In genomic region chr10:101611506-101611905, GRCh38 we compare ENCODE assay signal across 14 cellular contexts. TPM values are rescaled to one million over a fixed set of nuclear protein-coding genes. Genes with fewer than 3 reads are reported as not detected.
DNase-seq lines count a peak whose midpoint lies in the region; ATAC-seq, FAIRE-seq and TF ChIP-seq lines count a peak whose summit lies in the region.
"Had no signal": no experiment of that assay in that cellular context is flagged by ENCODE, and none has a peak within 500 bp of the region (broad histone marks: within the 10 kb centered on the region; RNA-seq: fewer than 3 reads in every experiment).

No MANE protein-coding gene starts in this region.

- CTCF ChIA-PET in RWPE1 (lab: Yijun Ruan, JAX): no interaction called here

- H3K4me3 ChIP-seq in fibroblast of mammary gland (ENCODE audit: control insufficient read depth, low read depth, low read length): no peak overlapping the region
- H3K4me3 ChIP-seq: spleen had no signal

- DNase-seq in cardiac septum (ENCODE audit: low spot score) (peak; percentile 57), Right ventricle myocardium superior (no peak), RWPE1 (ENCODE audit: low spot score) (no peak), fibroblast of mammary gland (ENCODE audit: low read depth) (peak; percentile 36), urothelium cell line (ENCODE audit: low spot score) (no peak), NCI-H748 treated with DMSO at 0.1 percent for 48 hours (lab: John Stamatoyannopoulos, UW) (no peak), SIG-M5 (lab: John Stamatoyannopoulos, UW) (no peak)
- DNase-seq: amniotic stem cell, natural killer cell, NCI-H1930, spleen had no signal

- peak overlapping the region; percentile 28 for H3K27ac ChIP-seq in RWPE1
- H3K27ac ChIP-seq: C4-2B had no signal

- POLR2A ChIA-PET in RWPE1 (lab: Yijun Ruan, JAX; ENCODE audit: low non-redundant PET): no interaction called here

- intact Hi-C loops in cardiac septum (cut with DNase I): no loop called here
- intact Hi-C loops in Right ventricle myocardium superior (cut with DNase I): no loop called here

- no peak for TF ChIP-seq CTCF in RWPE1 (conservative IDR thresholded peaks at IDR 0.05; ENCODE audit: low read depth)
- TF ChIP-seq CTCF in fibroblast of mammary gland (conservative IDR thresholded peaks at IDR 0.05; ENCODE audit: control insufficient read depth, insufficient read depth, low read depth, low read length): no peak

- ATAC-seq in Right ventricle myocardium superior (ENCODE audit: poor library complexity): no peak
- ATAC-seq in GM18873 (IDR thresholded peaks at IDR 0.05; ENCODE audit: low FRiP score, unreplicated experiment): no peak

- peak; percentile 27 for FAIRE-seq in urothelium cell line (lab: Jason Lieb, UNC)
- FAIRE-seq: endothelial cell of umbilical vein had no signal

RNA-seq across cellular contexts. Expression of gene DPCD, which starts 23.4 kb away (rescaled TPM):
- 17.5 TPM for total RNA-seq in cardiac septum
- total RNA-seq in Right ventricle myocardium superior: 22.7 TPM

RNA-seq across cellular contexts. Expression of gene POLL, which starts 23.4 kb away (rescaled TPM):
- total RNA-seq in cardiac septum (18.8 TPM), Right ventricle myocardium superior (15.8 TPM)

Comparison
In these comparisons a context has a peak if more than half of its experiments do, and no peak if none do; other contexts are left out.
1. DNase-seq: peak in cardiac septum (single experiment) and fibroblast of mammary gland (single experiment); none in Right ventricle myocardium superior (single experiment), RWPE1 (single experiment), urothelium cell line (single experiment), NCI-H748 treated with DMSO at 0.1 percent for 48 hours (single experiment) and SIG-M5 (single experiment).